1 cellular context compared by ENCODE assay signal in genomic region chr2:170525566-170525900, GRCh38.
TF ChIP-seq lines count a peak whose summit lies in the region.

No MANE protein-coding gene starts in this region.

TF ChIP-seq in A549, 52 proteins besides CTCF, POLR2A, EP300 and RAD21 (continued from another document):
- no peak for TF ChIP-seq HOXB5 (CRISPR knock-in tag; IDR thresholded peaks at IDR 0.05)
